Comparison of ENCODE assay signal across 9 cellular contexts in the genomic region with DNA sequence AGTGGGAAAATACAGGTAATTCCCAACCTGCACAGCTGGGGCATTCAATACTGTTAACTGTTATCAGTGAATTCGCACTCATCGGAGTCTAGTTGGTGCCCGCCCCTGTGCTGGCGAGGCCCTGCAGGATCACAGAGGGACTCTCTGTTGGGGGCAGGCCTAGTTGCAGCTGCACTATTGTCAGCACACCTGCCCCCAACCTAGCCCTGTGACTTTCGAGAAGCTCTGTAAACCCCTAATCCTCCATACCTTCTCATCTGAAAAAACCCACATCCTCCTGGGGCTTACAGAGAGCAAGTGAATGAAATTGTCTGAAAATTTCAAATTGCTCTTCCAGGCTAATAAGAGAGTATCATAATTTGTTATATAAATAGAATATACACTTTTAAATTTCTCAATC.
A peak's percentile ranks its signal among the peaks of the same experiment; 100 is the strongest.
DNase-seq lines count a peak whose midpoint lies in the region; ATAC-seq and TF ChIP-seq lines count a peak whose summit lies in the region.
"Had no signal": no experiment of that assay in that cellular context is flagged by ENCODE, and none has a peak within 500 bp of the region (broad histone marks: within the 10 kb centered on the region; RNA-seq: fewer than 3 reads in every experiment).

No MANE protein-coding gene starts in this region.

- no peaks in the 10 kb centered on the region for H3K27me3 ChIP-seq in transverse colon

- peak; percentile 52 for ATAC-seq in HG02973 (IDR thresholded peaks at IDR 0.05; ENCODE audit: unreplicated experiment)
- peak; percentile 91 for ATAC-seq in activated CD8-positive, alpha-beta T cell treated with anti-CD3 and anti-CD28 coated beads, Interleukin-2, amount 10 ng/mL, durations not matched to agents 7 days and 5 days

- H3K36me3 Mint-ChIP-seq in activated CD8-positive, alpha-beta T cell treated with anti-CD3 and anti-CD28 coated beads, Interleukin-2, amount 10 ng/mL, durations not matched to agents 7 days and 5 days (ENCODE audit: low read depth): no peaks in the 10 kb centered on the region

- WGBS in transverse colon (ENCODE audit: low coverage in 1 of 2), 2 donors: 71% methylated on average over 5 of the region's 5 CpGs; no CpG with 5 or more reads in 1 of the 2 donors

- no peaks in the 10 kb centered on the region for H3K27me3 Mint-ChIP-seq in activated CD8-positive, alpha-beta T cell treated with anti-CD3 and anti-CD28 coated beads, Interleukin-2, amount 10 ng/mL, durations not matched to agents 7 days and 5 days (ENCODE audit: low read depth)

- DNase-seq in stimulated activated CD4-positive, alpha-beta T cell treated with anti-CD3 and anti-CD28 coated beads, Interleukin-12 subunit alpha, Interleukin-12 subunit beta, amount 100 ng/mL, for 4 hours: peak; percentile 4
- no peak for DNase-seq in stimulated activated CD4-positive, alpha-beta T cell treated with anti-CD3 and anti-CD28 coated beads, Interleukin-4, amount 100 ng/mL, for 24 hours
- DNase-seq in activated CD8-positive, alpha-beta T cell treated with anti-CD3 and anti-CD28 coated beads, Interleukin-2, amount 10 ng/mL, durations not matched to agents 7 days and 5 days: peak; percentile 79
- DNase-seq in transverse colon (peak; percentile 41), COLO668 (lab: John Stamatoyannopoulos, UW; ENCODE audit: unreplicated experiment) (no peak), AML-193 (lab: John Stamatoyannopoulos, UW) (no peak), DMS79 treated with DMSO at 0.1 percent for 48 hours (lab: John Stamatoyannopoulos, UW) (no peak)
- DNase-seq: IMR-90 had no signal

- peaks cover 65% of the 10 kb centered on the region for H3K4me1 Mint-ChIP-seq in activated CD8-positive, alpha-beta T cell treated with anti-CD3 and anti-CD28 coated beads, Interleukin-2, amount 10 ng/mL, durations not matched to agents 7 days and 5 days (ENCODE audit: low read depth)

- CTCF ChIA-PET in activated CD8-positive, alpha-beta T cell treated with anti-CD3 and anti-CD28 coated beads, Interleukin-2, amount 10 ng/mL, durations not matched to agents 7 days and 5 days (lab: Charles Lee): interaction anchor here (1.0 to 5.1 kb wide), 6 partner anchors 11 to 258 kb away, joined by 4 to 27 read pairs (median 10); no protein-coding TSS in a partner anchor

- peaks cover 14 to 32% (median 19%) of the 10 kb centered on the region in 4 donors for H3K4me1 ChIP-seq in transverse colon

- in situ Hi-C loops in transverse colon (cut with MboI; ENCODE audit: low pct_ligation_motif_present in 1 of 4, low pct_unique_long_range_greater_than_20kb in 1 of 4, low sequenced_read_pairs in 3 of 4): no loop called here

- no peak for TF ChIP-seq EP300 in transverse colon (IDR thresholded peaks at IDR 0.05; ENCODE audit: low read depth)

- H3K9me3 Mint-ChIP-seq in activated CD8-positive, alpha-beta T cell treated with anti-CD3 and anti-CD28 coated beads, Interleukin-2, amount 10 ng/mL, durations not matched to agents 7 days and 5 days (ENCODE audit: insufficient read depth): peaks cover 1% of the 10 kb centered on the region

- H3K27ac ChIP-seq in transverse colon: peak overlapping the region in 1 of 4 donors; percentile 82

- peak overlapping the region; percentile 89 for H3K27ac Mint-ChIP-seq in activated CD8-positive, alpha-beta T cell treated with anti-CD3 and anti-CD28 coated beads, Interleukin-2, amount 10 ng/mL, durations not matched to agents 7 days and 5 days

- no peak for TF ChIP-seq CTCF in transverse colon (IDR thresholded peaks at IDR 0.05)

- H3K36me3 ChIP-seq in transverse colon: no peaks in the 10 kb centered on the region

- no peaks in the 10 kb centered on the region for H3K9me3 ChIP-seq in transverse colon

- POLR2A ChIA-PET in activated CD8-positive, alpha-beta T cell treated with anti-CD3 and anti-CD28 coated beads, Interleukin-2, amount 10 ng/mL, durations not matched to agents 7 days and 5 days (lab: Charles Lee): interaction anchor here (1.7 kb wide), 1 partner anchor 133 kb away, joined by 4 read pairs; the partner anchor contains the start of gene NUDT4

- peak overlapping the region; percentile 63 for H3K4me3 Mint-ChIP-seq in activated CD8-positive, alpha-beta T cell treated with anti-CD3 and anti-CD28 coated beads, Interleukin-2, amount 10 ng/mL, durations not matched to agents 7 days and 5 days

- no peak for TF ChIP-seq POLR2A in transverse colon (IDR thresholded peaks at IDR 0.05)

- H3K4me3 ChIP-seq in transverse colon: no peak overlapping the region

- intact Hi-C loops in transverse colon (cut with DNase I; ENCODE audit: low total_unique reads): no loop called here

Comparison
In these comparisons a context has a peak if more than half of its experiments do, and no peak if none do; other contexts are left out.
1. DNase-seq: peak in stimulated activated CD4-positive, alpha-beta T cell treated with anti-CD3 and anti-CD28 coated beads, Interleukin-12 subunit alpha, Interleukin-12 subunit beta, amount 100 ng/mL, for 4 hours (single experiment), activated CD8-positive, alpha-beta T cell treated with anti-CD3 and anti-CD28 coated beads, Interleukin-2, amount 10 ng/mL, durations not matched to agents 7 days and 5 days (single experiment) and transverse colon (single experiment); none in stimulated activated CD4-positive, alpha-beta T cell treated with anti-CD3 and anti-CD28 coated beads, Interleukin-4, amount 100 ng/mL, for 24 hours (single experiment), COLO668 (single experiment), AML-193 (0 of 2) and DMS79 treated with DMSO at 0.1 percent for 48 hours (single experiment).